19 cellular contexts compared by ENCODE assay signal in genomic region chr2:198712485-198712884, GRCh38.
A peak's percentile ranks its signal among the peaks of the same experiment; 100 is the strongest.
DNase-seq lines count a peak whose midpoint lies in the region; ATAC-seq, FAIRE-seq and TF ChIP-seq lines count a peak whose summit lies in the region.
"Had no signal": no experiment of that assay in that cellular context is flagged by ENCODE, and none has a peak within 500 bp of the region (broad histone marks: within the 10 kb centered on the region; RNA-seq: fewer than 3 reads in every experiment).

No MANE protein-coding gene starts in this region.

- H4K20me1 ChIP-seq in OCI-LY7 (ENCODE audit: insufficient read depth, low read length) (no peaks in the 10 kb centered on the region), GM12878 (ENCODE audit: control insufficient read depth, insufficient read depth) (no peaks in the 10 kb centered on the region)

- no peaks in the 10 kb centered on the region for H3K27me3 Mint-ChIP-seq in nephron progenitor cell (ENCODE audit: low read depth, poor library complexity)
- H3K27me3 Mint-ChIP-seq: CD4-positive, CD25-positive, alpha-beta regulatory T cell had no signal

- peaks cover 12% of the 10 kb centered on the region for H3K36me3 ChIP-seq in OCI-LY7 (ENCODE audit: insufficient read depth, low read length)
- H3K36me3 ChIP-seq in GM12878 (ENCODE audit: control insufficient read depth in 2 of 2, insufficient read depth in 2 of 2, low read length in 1 of 2): no peaks in the 10 kb centered on the region
- no peaks in the 10 kb centered on the region for H3K36me3 ChIP-seq in breast epithelium
- no peaks in the 10 kb centered on the region for H3K36me3 ChIP-seq in upper lobe of right lung

- POLR2A ChIA-PET in OCI-LY7 (lab: Charles Lee) (interaction anchor here (0.7 kb wide), 1 partner anchor 12 kb away, joined by 4 read pairs; no protein-coding TSS in a partner anchor), GM12878 (lab: Charles Lee) (interaction anchor here (0.6 kb wide), 4 partner anchors 57 to 519 kb away, joined by 3 to 5 read pairs (median 4); no protein-coding TSS in a partner anchor)

- peak overlapping the region; percentile 36 for H3K27ac Mint-ChIP-seq in nephron progenitor cell
- H3K27ac Mint-ChIP-seq: CD4-positive, CD25-positive, alpha-beta regulatory T cell; CD8-positive, alpha-beta T cell; H9 had no signal

- WGBS in GM12878 (ENCODE audit: insufficient coverage, insufficient replicate concordance, low lambda C conversion rate, missing lambda C conversion rate): 15% methylated on average over 4 of the region's 4 CpGs

- RAD21 ChIA-PET in GM12878 (lab: Charles Lee; ENCODE audit: unreplicated experiment): interaction anchor here (0.6 to 1.2 kb wide), 10 partner anchors 9 to 1815 kb away, joined by 3 to 10 read pairs (median 3); no protein-coding TSS in a partner anchor

- H3K36me3 Mint-ChIP-seq in nephron progenitor cell (ENCODE audit: low read depth): no peaks in the 10 kb centered on the region
- H3K36me3 Mint-ChIP-seq: CD4-positive, CD25-positive, alpha-beta regulatory T cell; CD8-positive, alpha-beta T cell had no signal

- no peak for TF ChIP-seq EP300 in GM12878 (IDR thresholded peaks at IDR 0.05; ENCODE audit: borderline replicate concordance in 1 of 2, control insufficient read depth in 1 of 2, low read depth in 2 of 2, low read length in 2 of 2)

- H3K9me3 ChIP-seq in OCI-LY7 (ENCODE audit: low read length) (peaks cover 21% of the 10 kb centered on the region; the same call in 1 of the 2 replicates), GM12878 (replicated peaks; ENCODE audit: control insufficient read depth, insufficient read depth, low read length) (no peaks in the 10 kb centered on the region), breast epithelium (no peaks in the 10 kb centered on the region), upper lobe of right lung (no peaks in the 10 kb centered on the region)
- H3K9me3 ChIP-seq: Caco-2 had no signal

- peak overlapping the region; percentile 37 for H3K4me2 ChIP-seq in OCI-LY7 (ENCODE audit: low read length)
- H3K4me2 ChIP-seq in GM12878 (ENCODE audit: control insufficient read depth, insufficient read depth): no peak overlapping the region

- no peak for FAIRE-seq in GM12878 (lab: Jason Lieb, UNC)
- FAIRE-seq: GM12891, GM18507 had no signal

- H3K27me3 ChIP-seq in GM12878 (replicated peaks in 1 of 2; ENCODE audit: control insufficient read depth in 2 of 2, insufficient read depth in 2 of 2, low read length in 1 of 2) (no peaks in the 10 kb centered on the region), breast epithelium (no peaks in the 10 kb centered on the region), upper lobe of right lung (no peaks in the 10 kb centered on the region)

- in situ Hi-C loops in GM12878 (cut with MboI): no loop called here

- H3K27ac ChIP-seq in OCI-LY7 (ENCODE audit: low read depth, low read length, poor library complexity, severe bottlenecking) (peak overlapping the region; percentile 8), GM12878 (ENCODE audit: control insufficient read depth, insufficient read depth) (no peak overlapping the region), breast epithelium (no peak overlapping the region), upper lobe of right lung (no peak overlapping the region)

- no peaks in the 10 kb centered on the region for H3K9me2 ChIP-seq in OCI-LY7 (ENCODE audit: insufficient read depth, low read length)

- no peak for TF ChIP-seq CTCF in OCI-LY7 (conservative IDR thresholded peaks at IDR 0.05; ENCODE audit: low read length)
- no peak for TF ChIP-seq CTCF in GM12878 (IDR thresholded peaks at IDR 0.05 in 2 of 3, conservative IDR thresholded peaks at IDR 0.05 in 1 of 3; ENCODE audit: control insufficient read depth in 2 of 3, extremely low read depth in 1 of 3, insufficient read depth in 1 of 3, low read depth in 3 of 3, low read length in 3 of 3)
- no peak for TF ChIP-seq CTCF in nephron progenitor cell (IDR thresholded peaks at IDR 0.05)
- TF ChIP-seq CTCF in breast epithelium (IDR thresholded peaks at IDR 0.05): no peak
- no peak for TF ChIP-seq CTCF in upper lobe of right lung (IDR thresholded peaks at IDR 0.05)

- CTCF ChIA-PET in OCI-LY7 (lab: Charles Lee; ENCODE audit: unreplicated experiment): no interaction called here
- CTCF ChIA-PET in GM12878 (lab: Yijun Ruan, JAX): interaction anchor here (0.6 to 0.7 kb wide), 2 partner anchors 26 to 194 kb away, joined by 3 to 4 read pairs; no protein-coding TSS in a partner anchor

- peak; percentile 2 for DNase-seq in NCI-H2171 treated with DMSO at 0.1 percent for 48 hours (lab: John Stamatoyannopoulos, UW)
- DNase-seq in NCI-H2171 (lab: John Stamatoyannopoulos, UW): no peak
- DNase-seq in OCI-LY7 (ENCODE audit: low spot score): no peak
- DNase-seq in GM12878 (ENCODE audit: low read depth, low spot score): no peak
- DNase-seq in nephron progenitor cell: no peak
- no peak for DNase-seq in breast epithelium (ENCODE audit: low spot score in 2 of 2)
- DNase-seq in upper lobe of right lung: no peak
- DNase-seq: C1 segment of cervical spinal cord; Caco-2; CD4-positive, CD25-positive, alpha-beta regulatory T cell; CD8-positive, alpha-beta T cell; DMS153; DND-41; GDM1; H9 had no signal

- no peak overlapping the region for H3K4me3 Mint-ChIP-seq in nephron progenitor cell
- H3K4me3 Mint-ChIP-seq: CD4-positive, CD25-positive, alpha-beta regulatory T cell; CD8-positive, alpha-beta T cell; H9 had no signal

- H3K9me3 Mint-ChIP-seq in nephron progenitor cell: no peaks in the 10 kb centered on the region
- H3K9me3 Mint-ChIP-seq: CD8-positive, alpha-beta T cell; H9 had no signal

- H2AFZ ChIP-seq in OCI-LY7 (ENCODE audit: low read length) (peak overlapping the region; percentile 82), GM12878 (ENCODE audit: control insufficient read depth, low read depth, low read length) (no peak overlapping the region)

- H3K79me2 ChIP-seq in OCI-LY7 (ENCODE audit: insufficient read depth, low read depth, low read length): no peaks in the 10 kb centered on the region
- H3K79me2 ChIP-seq in GM12878 (ENCODE audit: control insufficient read depth, insufficient read depth, low read length): no peaks in the 10 kb centered on the region

- SMC1A ChIA-PET in GM12878 (lab: Charles Lee; ENCODE audit: uncharacterized antibody, unreplicated experiment): interaction anchor here (0.6 to 1.2 kb wide), 13 partner anchors 9 to 752 kb away, joined by 3 to 11 read pairs (median 4); no protein-coding TSS in a partner anchor

- H3K4me3 ChIP-seq in OCI-LY7 (ENCODE audit: low read depth, low read length, poor library complexity, severe bottlenecking): no peak overlapping the region
- H3K4me3 ChIP-seq in GM12878: no peak overlapping the region
- no peak overlapping the region for H3K4me3 ChIP-seq in breast epithelium
- H3K4me3 ChIP-seq in upper lobe of right lung: no peak overlapping the region

- H3K4me1 ChIP-seq in OCI-LY7 (ENCODE audit: insufficient read depth, low read length, poor library complexity, severe bottlenecking): peaks cover 35% of the 10 kb centered on the region
- H3K4me1 ChIP-seq in GM12878 (ENCODE audit: control insufficient read depth, insufficient read depth, low read length): no peaks in the 10 kb centered on the region
- H3K4me1 ChIP-seq in breast epithelium: no peaks in the 10 kb centered on the region
- no peaks in the 10 kb centered on the region for H3K4me1 ChIP-seq in upper lobe of right lung
- H3K4me1 ChIP-seq: Caco-2 had no signal

- intact Hi-C loops in OCI-LY7 (cut with micrococcal nuclease; ENCODE audit: unreplicated experiment): no loop called here
- intact Hi-C loops in GM12878 (cut with micrococcal nuclease; ENCODE audit: unreplicated experiment): no loop called here
- intact Hi-C loops in breast epithelium (cut with DNase I; ENCODE audit: low total_unique reads): no loop called here
- intact Hi-C loops in upper lobe of right lung (cut with DNase I): no loop called here

- no peak for TF ChIP-seq RAD21 in GM12878 (IDR thresholded peaks at IDR 0.05; ENCODE audit: insufficient read depth, low read depth, low read length)

- ATAC-seq in GM12878 (peak; percentile 3; the same call in 2 of the 3 replicates), GM21526 (IDR thresholded peaks at IDR 0.05; ENCODE audit: low FRiP score, unreplicated experiment) (no peak), upper lobe of right lung (no peak)
- ATAC-seq: CD8-positive, alpha-beta T cell; HCT116 had no signal

- no peak overlapping the region for H3K9ac ChIP-seq in GM12878 (ENCODE audit: control insufficient read depth, insufficient read depth, low read length)

- TF ChIP-seq POLR2A in GM12878 (IDR thresholded peaks at IDR 0.05; ENCODE audit: low read depth, low read length): no peak
- TF ChIP-seq POLR2A in breast epithelium (IDR thresholded peaks at IDR 0.05): no peak

- no peaks in the 10 kb centered on the region for H3K4me1 Mint-ChIP-seq in nephron progenitor cell
- H3K4me1 Mint-ChIP-seq: CD4-positive, CD25-positive, alpha-beta regulatory T cell had no signal

- BruUV-seq in OCI-LY7 (replicated peaks; lab: Mats Ljungman, UMichigan): no TSS peak
- no TSS peak for BruUV-seq in GM12878 (replicated peaks; lab: Mats Ljungman, UMichigan)

TF ChIP-seq in GM12878, 131 proteins besides CTCF, POLR2A, EP300 and RAD21 (continues in another document):
- no peak for TF ChIP-seq LARP7 (IDR thresholded peaks at IDR 0.05)
- TF ChIP-seq RFX5 (IDR thresholded peaks at IDR 0.05; ENCODE audit: low read depth, low read length): no peak
- TF ChIP-seq ZBTB11 (CRISPR knock-in tag; IDR thresholded peaks at IDR 0.05): no peak
